36 cellular contexts compared by ENCODE assay signal in the genomic region with DNA sequence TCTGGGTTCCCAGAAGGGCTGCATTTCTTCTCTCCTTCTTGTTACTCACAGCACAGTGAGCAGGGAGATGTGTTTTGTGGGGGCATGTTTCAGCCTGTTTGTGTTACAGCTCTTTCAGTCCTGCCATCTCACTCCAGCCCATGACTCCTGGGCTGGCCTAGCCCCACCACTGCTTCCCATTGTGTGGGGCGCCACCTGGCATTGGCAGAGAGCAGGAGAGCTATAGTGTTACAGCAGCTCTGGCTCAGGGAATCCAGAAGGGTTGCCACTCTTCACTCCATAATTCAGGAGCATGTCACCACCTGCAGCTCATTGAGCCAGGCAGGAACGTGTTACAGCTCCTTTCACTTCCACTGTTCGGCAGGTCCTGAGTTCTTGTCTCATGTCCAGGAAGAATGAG. TPM values are rescaled to one million over a fixed set of nuclear protein-coding genes. Genes with fewer than 3 reads are reported as not detected.
"Had no signal": no experiment of that assay in that cellular context is flagged by ENCODE, and none has a peak within 500 bp of the region (broad histone marks: within the 10 kb centered on the region; RNA-seq: fewer than 3 reads in every experiment).

No MANE protein-coding gene starts in this region.

- FAIRE-seq: colon had no signal

- H3K4me3 Mint-ChIP-seq: activated CD4-positive, alpha-beta T cell treated with anti-CD3 and anti-CD28 coated beads for 36 hours; activated CD8-positive, alpha-beta memory T cell treated with anti-CD3 and anti-CD28 coated beads, Interleukin-2, amount 10 ng/mL, durations not matched to agents 7 days and 5 days; activated CD8-positive, alpha-beta T cell treated with anti-CD3 and anti-CD28 coated beads, Interleukin-2, amount 10 ng/mL, durations not matched to agents 7 days and 5 days; activated naive CD4-positive, alpha-beta T cell treated with anti-CD3 and anti-CD28 coated beads, Interleukin-2, amount 50 U/mL, for 24 hours; activated naive CD8-positive, alpha-beta T cell treated with anti-CD3 and anti-CD28 coated beads, Interleukin-2, amount 50 U/mL, for 24 hours; immature natural killer cell; natural killer cell treated with Interleukin-12 subunit alpha and Interleukin-12 subunit beta and Interleukin-15 and Interleukin-18, amount 100 ng/mL, for 72 hours; stimulated activated naive CD8-positive, alpha-beta T cell treated with anti-CD3 and anti-CD28 coated beads, Interleukin-15, Interleukin-2, amounts not matched to agents 100 ng/mL and 50 ng/mL, for 24 hours; T-helper 2 cell treated with Interferon-gamma antibody and Interleukin-4, amounts not matched to agents 5 μg/mL and 100 μg/mL, for 36 hours; type B pancreatic cell had no signal

- ATAC-seq: activated CD4-positive, alpha-beta T cell treated with anti-CD3 and anti-CD28 coated beads for 36 hours; activated CD8-positive, alpha-beta memory T cell treated with anti-CD3 and anti-CD28 coated beads, Interleukin-2, amount 10 ng/mL, durations not matched to agents 7 days and 5 days; activated CD8-positive, alpha-beta T cell treated with anti-CD3 and anti-CD28 coated beads, Interleukin-2, amount 10 ng/mL, durations not matched to agents 7 days and 5 days; activated naive CD8-positive, alpha-beta T cell treated with anti-CD3 and anti-CD28 coated beads, Interleukin-2, amount 50 U/mL, for 24 hours; heart left ventricle; left lobe of liver had no signal

- H3K27me3 ChIP-seq: breast epithelium, heart left ventricle had no signal

- DNase-seq: activated CD4-positive, alpha-beta T cell treated with anti-CD3 and anti-CD28 coated beads for 36 hours; activated CD4-positive, CD25-positive, alpha-beta regulatory T cell; activated CD8-positive, alpha-beta memory T cell treated with anti-CD3 and anti-CD28 coated beads, Interleukin-2, amount 10 ng/mL, durations not matched to agents 7 days and 5 days; activated CD8-positive, alpha-beta T cell treated with anti-CD3 and anti-CD28 coated beads, Interleukin-2, amount 10 ng/mL, durations not matched to agents 7 days and 5 days; activated naive CD8-positive, alpha-beta T cell treated with anti-CD3 and anti-CD28 coated beads, Interleukin-2, amount 50 U/mL, for 24 hours; activated T-cell treated with anti-CD3 and anti-CD28 coated beads, Interleukin-2, amount 50 U/mL, for 48 hours; amygdala; dermis blood vessel endothelial cell; effector CD4-positive, alpha-beta T cell; heart left ventricle; hypothalamus; immature natural killer cell; lower lobe of right lung; posterior cingulate gyrus; right cardiac atrium; stimulated activated CD4-positive, alpha-beta T cell treated with anti-CD3 and anti-CD28 coated beads, Interleukin-12 subunit alpha, Interleukin-12 subunit beta, amount 100 ng/mL, for 4 hours; stimulated activated CD4-positive, alpha-beta T cell treated with anti-CD3 and anti-CD28 coated beads, Interleukin-4, amount 100 ng/mL, for 1 hour; T-helper 1 cell had no signal

- H3K4me3 ChIP-seq: breast epithelium, heart left ventricle, lower lobe of right lung had no signal

- H3K27ac ChIP-seq: breast epithelium, heart left ventricle, lower lobe of right lung had no signal

- H3K4me1 ChIP-seq: breast epithelium, heart left ventricle, lower lobe of right lung had no signal

- H3K27me3 Mint-ChIP-seq: type B pancreatic cell had no signal

- H3K27ac Mint-ChIP-seq: activated CD4-positive, alpha-beta T cell treated with anti-CD3 and anti-CD28 coated beads for 36 hours; activated CD8-positive, alpha-beta memory T cell treated with anti-CD3 and anti-CD28 coated beads, Interleukin-2, amount 10 ng/mL, durations not matched to agents 7 days and 5 days; activated CD8-positive, alpha-beta T cell treated with anti-CD3 and anti-CD28 coated beads, Interleukin-2, amount 10 ng/mL, durations not matched to agents 7 days and 5 days; activated naive CD4-positive, alpha-beta T cell treated with anti-CD3 and anti-CD28 coated beads, Interleukin-2, amount 50 U/mL, for 24 hours; activated naive CD8-positive, alpha-beta T cell treated with anti-CD3 and anti-CD28 coated beads, Interleukin-2, amount 50 U/mL, for 24 hours; activated T-helper 2 cell treated with anti-CD3 and anti-CD28 coated beads, Interferon-gamma antibody, Interleukin-2, Interleukin-4, amounts not matched to agents 10 μg/mL and 5 μg/mL and 100 μg/mL, durations not matched to agents 14 hours and 24 hours and 36 hours; immature natural killer cell; natural killer cell treated with Interleukin-12 subunit alpha and Interleukin-12 subunit beta and Interleukin-15 and Interleukin-18, amount 100 ng/mL, for 72 hours; stimulated activated naive CD8-positive, alpha-beta T cell treated with anti-CD3 and anti-CD28 coated beads, Interleukin-15, Interleukin-2, amounts not matched to agents 100 ng/mL and 50 ng/mL, for 24 hours; T-helper 2 cell treated with Interferon-gamma antibody and Interleukin-4, amounts not matched to agents 5 μg/mL and 100 μg/mL, for 36 hours; type B pancreatic cell had no signal

- H3K4me1 Mint-ChIP-seq: activated CD4-positive, alpha-beta T cell treated with anti-CD3 and anti-CD28 coated beads for 36 hours; activated CD8-positive, alpha-beta memory T cell treated with anti-CD3 and anti-CD28 coated beads, Interleukin-2, amount 10 ng/mL, durations not matched to agents 7 days and 5 days; activated naive CD4-positive, alpha-beta T cell treated with anti-CD3 and anti-CD28 coated beads, Interleukin-2, amount 50 U/mL, for 24 hours; activated naive CD8-positive, alpha-beta T cell treated with anti-CD3 and anti-CD28 coated beads, Interleukin-2, amount 50 U/mL, for 24 hours; immature natural killer cell had no signal

- H3K36me3 Mint-ChIP-seq: activated CD8-positive, alpha-beta memory T cell treated with anti-CD3 and anti-CD28 coated beads, Interleukin-2, amount 10 ng/mL, durations not matched to agents 7 days and 5 days; immature natural killer cell; natural killer cell treated with Interleukin-12 subunit alpha and Interleukin-12 subunit beta and Interleukin-15 and Interleukin-18, amount 100 ng/mL, for 72 hours had no signal

- H3K9me3 ChIP-seq: lower lobe of right lung had no signal

- H3K9me3 Mint-ChIP-seq: activated naive CD4-positive, alpha-beta T cell treated with anti-CD3 and anti-CD28 coated beads, Interleukin-2, amount 50 U/mL, for 24 hours; immature natural killer cell; natural killer cell treated with Interleukin-12 subunit alpha and Interleukin-12 subunit beta and Interleukin-15 and Interleukin-18, amount 100 ng/mL, for 72 hours; stimulated activated naive CD8-positive, alpha-beta T cell treated with anti-CD3 and anti-CD28 coated beads, Interleukin-15, Interleukin-2, amounts not matched to agents 100 ng/mL and 50 ng/mL, for 24 hours had no signal

- H3K36me3 ChIP-seq: breast epithelium, heart left ventricle, lower lobe of right lung had no signal

RNA-seq across cellular contexts. Expression of gene PTTG1IP2, which starts 36.2 kb away (rescaled TPM):
- total RNA-seq: activated CD4-positive, alpha-beta T cell treated with anti-CD3 and anti-CD28 coated beads for 36 hours; activated CD8-positive, alpha-beta memory T cell treated with anti-CD3 and anti-CD28 coated beads, Interleukin-2, amount 10 ng/mL, durations not matched to agents 7 days and 5 days; activated CD8-positive, alpha-beta T cell treated with anti-CD3 and anti-CD28 coated beads, Interleukin-2, amount 10 ng/mL, durations not matched to agents 7 days and 5 days; activated T-helper 2 cell treated with anti-CD3 and anti-CD28 coated beads, Interferon-gamma antibody, Interleukin-2, Interleukin-4, amounts not matched to agents 10 μg/mL and 5 μg/mL and 100 μg/mL, durations not matched to agents 14 hours and 24 hours and 36 hours; breast epithelium; dermis blood vessel endothelial cell; epithelial cell of proximal tubule; fibroblast of lung; fibroblast of villous mesenchyme; heart left ventricle; kidney epithelial cell; left lobe of liver; lower lobe of right lung; mononuclear cell; myocyte; natural killer cell treated with Interleukin-12 subunit alpha and Interleukin-12 subunit beta and Interleukin-15 and Interleukin-18, amount 100 ng/mL, for 72 hours; osteoblast; right cardiac atrium; subcutaneous adipose tissue had no signal
- polyA plus RNA-seq: fibroblast of lung, heart left ventricle, immature natural killer cell, right cardiac atrium, thymus had no signal
